In genomic region chr1:6446665-6447015, GRCh38 we compare ENCODE assay signal across 13 cellular contexts. TPM values are rescaled to one million over a fixed set of nuclear protein-coding genes. Genes with fewer than 3 reads are reported as not detected.
DNase-seq lines count a peak whose midpoint lies in the region; ATAC-seq and TF ChIP-seq lines count a peak whose summit lies in the region.
"Had no signal": no experiment of that assay in that cellular context is flagged by ENCODE, and none has a peak within 500 bp of the region (broad histone marks: within the 10 kb centered on the region; RNA-seq: fewer than 3 reads in every experiment).

No MANE protein-coding gene starts in this region.

- CTCF ChIA-PET in WTC11 (lab: Charles Lee): interaction anchor here (0.7 to 6.4 kb wide), 11 partner anchors 8 to 99 kb away, joined by 3 to 85 read pairs (median 6); partner anchors contain the start of gene HES2

- H3K4me1 Mint-ChIP-seq in WTC11: peaks cover 33% of the 10 kb centered on the region
- peaks cover 9% of the 10 kb centered on the region for H3K4me1 Mint-ChIP-seq in activated T-helper 2 cell treated with anti-CD3 and anti-CD28 coated beads, Interferon-gamma antibody, Interleukin-2, Interleukin-4, amounts not matched to agents 10 μg/mL and 5 μg/mL and 100 μg/mL, durations not matched to agents 14 hours and 24 hours and 36 hours (ENCODE audit: low read depth)

- H3K4me3 ChIP-seq in mesendoderm (ENCODE audit: low read length) (no peak overlapping the region), lower leg skin (ENCODE audit: low read depth, poor library complexity, severe bottlenecking) (no peak overlapping the region)

- H3K27ac ChIP-seq in mesendoderm (ENCODE audit: low read depth, low read length): no peak overlapping the region

- no peaks in the 10 kb centered on the region for H3K9me3 ChIP-seq in ES-I3 (ENCODE audit: control insufficient read depth, insufficient read depth, low read length)

- H3K36me3 Mint-ChIP-seq in WTC11: no peaks in the 10 kb centered on the region
- no peaks in the 10 kb centered on the region for H3K36me3 Mint-ChIP-seq in activated T-helper 2 cell treated with anti-CD3 and anti-CD28 coated beads, Interferon-gamma antibody, Interleukin-2, Interleukin-4, amounts not matched to agents 10 μg/mL and 5 μg/mL and 100 μg/mL, durations not matched to agents 14 hours and 24 hours and 36 hours (ENCODE audit: low read depth)
- H3K36me3 Mint-ChIP-seq: activated CD4-positive, alpha-beta memory T cell treated with anti-CD3 and anti-CD28 coated beads for 36 hours had no signal

- H3K79me1 ChIP-seq in mesendoderm (ENCODE audit: low read length): no peaks in the 10 kb centered on the region

- DNase-seq in WTC11 (ENCODE audit: low spot score) (no peak), mesendoderm (no peak), lower leg skin (ENCODE audit: low spot score in 2 of 2) (no peak)
- no peak for DNase-seq in activated T-helper 2 cell treated with anti-CD3 and anti-CD28 coated beads, Interferon-gamma antibody, Interleukin-2, Interleukin-4, amounts not matched to agents 10 μg/mL and 5 μg/mL and 100 μg/mL, durations not matched to agents 14 hours and 24 hours and 36 hours (ENCODE audit: low spot score)
- DNase-seq: activated CD4-positive, alpha-beta memory T cell treated with anti-CD3 and anti-CD28 coated beads for 36 hours; aorta; dermis blood vessel endothelial cell; HFFc6; NCI-H2029 treated with DMSO at 0.1 percent for 48 hours; stimulated activated CD4-positive, alpha-beta T cell treated with anti-CD3 and anti-CD28 coated beads, Interleukin-2, amount 100 ng/mL, for 24 hours had no signal

- no peak overlapping the region for H2BK5ac ChIP-seq in mesendoderm (ENCODE audit: low read length)

- H4K8ac ChIP-seq in mesendoderm (ENCODE audit: low read depth, low read length): no peak overlapping the region

- peaks cover 8% of the 10 kb centered on the region for H3K27me3 Mint-ChIP-seq in WTC11 (ENCODE audit: low read depth)
- peaks cover 37% of the 10 kb centered on the region for H3K27me3 Mint-ChIP-seq in activated T-helper 2 cell treated with anti-CD3 and anti-CD28 coated beads, Interferon-gamma antibody, Interleukin-2, Interleukin-4, amounts not matched to agents 10 μg/mL and 5 μg/mL and 100 μg/mL, durations not matched to agents 14 hours and 24 hours and 36 hours (ENCODE audit: low read depth)

- peak overlapping the region; percentile 41 for H3K4me2 ChIP-seq in mesendoderm (ENCODE audit: low read length)

- peak overlapping the region; percentile 75 for H3K4me3 Mint-ChIP-seq in WTC11
- no peak overlapping the region for H3K4me3 Mint-ChIP-seq in activated T-helper 2 cell treated with anti-CD3 and anti-CD28 coated beads, Interferon-gamma antibody, Interleukin-2, Interleukin-4, amounts not matched to agents 10 μg/mL and 5 μg/mL and 100 μg/mL, durations not matched to agents 14 hours and 24 hours and 36 hours (ENCODE audit: low read depth)
- H3K4me3 Mint-ChIP-seq: activated CD4-positive, alpha-beta memory T cell treated with anti-CD3 and anti-CD28 coated beads for 36 hours; HFFc6 had no signal

- TF ChIP-seq POLR2A in lower leg skin (IDR thresholded peaks at IDR 0.05): no peak

- POLR2A ChIA-PET in WTC11 (lab: Charles Lee): no interaction called here

- H3K4me1 ChIP-seq in ES-I3 (ENCODE audit: insufficient read depth, low read length): peaks cover 13% of the 10 kb centered on the region; the same call in 1 of the 2 replicates
- no peaks in the 10 kb centered on the region for H3K4me1 ChIP-seq in mesendoderm (ENCODE audit: control insufficient read depth, low read depth, low read length)

- H3K36me3 ChIP-seq in ES-I3 (ENCODE audit: insufficient read depth, low read length) (no peaks in the 10 kb centered on the region), mesendoderm (ENCODE audit: control insufficient read depth, insufficient read depth, low read length) (no peaks in the 10 kb centered on the region)

- no peak overlapping the region for H3K4ac ChIP-seq in mesendoderm (ENCODE audit: low read depth, low read length)

- H3K9ac ChIP-seq in ES-I3 (ENCODE audit: low read depth, low read length) (peak overlapping the region; percentile 45; the same call in 1 of the 2 replicates), mesendoderm (ENCODE audit: low read length) (peak overlapping the region; percentile 44)

- intact Hi-C loops in lower leg skin (cut with DNase I; ENCODE audit: low total_unique reads): no loop called here
- intact Hi-C loops in activated T-helper 2 cell treated with anti-CD3 and anti-CD28 coated beads, Interferon-gamma antibody, Interleukin-2, Interleukin-4, amounts not matched to agents 10 μg/mL and 5 μg/mL and 100 μg/mL, durations not matched to agents 14 hours and 24 hours and 36 hours (cut with micrococcal nuclease): no loop called here

- H2AK5ac ChIP-seq in mesendoderm (ENCODE audit: low read length): no peak overlapping the region

- H3K27ac Mint-ChIP-seq in WTC11: no peak overlapping the region
- no peak overlapping the region for H3K27ac Mint-ChIP-seq in activated T-helper 2 cell treated with anti-CD3 and anti-CD28 coated beads, Interferon-gamma antibody, Interleukin-2, Interleukin-4, amounts not matched to agents 10 μg/mL and 5 μg/mL and 100 μg/mL, durations not matched to agents 14 hours and 24 hours and 36 hours
- H3K27ac Mint-ChIP-seq: activated CD4-positive, alpha-beta memory T cell treated with anti-CD3 and anti-CD28 coated beads for 36 hours; HFFc6 had no signal

- H3K23ac ChIP-seq in mesendoderm (ENCODE audit: low read length): no peak overlapping the region

- H2BK120ac ChIP-seq in mesendoderm (ENCODE audit: low read depth, low read length): no peak overlapping the region

- no peak overlapping the region for H4K5ac ChIP-seq in mesendoderm (ENCODE audit: low read length)

- no peaks in the 10 kb centered on the region for H3K79me2 ChIP-seq in mesendoderm (ENCODE audit: control insufficient read depth, insufficient read depth, low read length)

- H3K9me3 Mint-ChIP-seq in WTC11: no peaks in the 10 kb centered on the region
- H3K9me3 Mint-ChIP-seq in activated T-helper 2 cell treated with anti-CD3 and anti-CD28 coated beads, Interferon-gamma antibody, Interleukin-2, Interleukin-4, amounts not matched to agents 10 μg/mL and 5 μg/mL and 100 μg/mL, durations not matched to agents 14 hours and 24 hours and 36 hours: no peaks in the 10 kb centered on the region
- H3K9me3 Mint-ChIP-seq: activated CD4-positive, alpha-beta memory T cell treated with anti-CD3 and anti-CD28 coated beads for 36 hours; HFFc6 had no signal

- no peaks in the 10 kb centered on the region for H3K27me3 ChIP-seq in mesendoderm (ENCODE audit: insufficient read depth, low read length, poor library complexity)

- TF ChIP-seq CTCF in WTC11 (IDR thresholded peaks at IDR 0.05): no peak
- no peak for TF ChIP-seq CTCF in lower leg skin (IDR thresholded peaks at IDR 0.05)

- H2BK15ac ChIP-seq in mesendoderm (replicated peaks; ENCODE audit: low read depth): no peak overlapping the region

- ATAC-seq in WTC11 (no peak), GM18907 (IDR thresholded peaks at IDR 0.05; ENCODE audit: unreplicated experiment) (no peak)
- ATAC-seq: Right ventricle myocardium inferior had no signal

- WGBS in mesendoderm (ENCODE audit: extremely low coverage, insufficient coverage, low lambda C conversion rate): no CpG with 5 or more reads among the region's 4 CpGs
- 63 to 79% methylated on average over 3 to 4 of the region's 4 CpGs for WGBS in lower leg skin, 2 donors

- H3K56ac ChIP-seq in mesendoderm (ENCODE audit: low read length): peak overlapping the region; percentile 74

- H3K18ac ChIP-seq in mesendoderm (ENCODE audit: low read length): no peak overlapping the region

TF ChIP-seq in WTC11, 78 proteins besides CTCF, POLR2A, EP300 and RAD21 (continues in another document):
- no peak for TF ChIP-seq TCF7 (CRISPR knock-in tag; IDR thresholded peaks at IDR 0.05; ENCODE audit: low read depth)
- TF ChIP-seq ZNF396 (CRISPR knock-in tag; IDR thresholded peaks at IDR 0.05; ENCODE audit: borderline replicate concordance): no peak
- TF ChIP-seq TEAD4 (CRISPR knock-in tag; IDR thresholded peaks at IDR 0.05): no peak
- no peak for TF ChIP-seq GABPB1 (CRISPR knock-in tag; IDR thresholded peaks at IDR 0.05)
- TF ChIP-seq SMAD3 (CRISPR knock-in tag; IDR thresholded peaks at IDR 0.05; ENCODE audit: borderline replicate concordance): no peak
- TF ChIP-seq RORB (CRISPR knock-in tag; IDR thresholded peaks at IDR 0.05): no peak

RNA-seq across cellular contexts. Expression of gene TNFRSF25, which starts 19.3 kb away (rescaled TPM):
- total RNA-seq in WTC11 (2021) (19.5 to 26.1 TPM (median 22.6 TPM) in 3 replicates), lower leg skin (100 to 1,000 TPM in 1 of 4 donors, 10 to 100 TPM in 3; 53.7 to 168 (median 75.7) TPM)
- polyA plus RNA-seq in mesendoderm (2013, experiment 1 of 2): 4.0 TPM
- 3.9 TPM for polyA plus RNA-seq in mesendoderm (2013, experiment 2 of 2)
- 88.0 and 89.7 TPM in 2 replicates for total RNA-seq in activated T-helper 2 cell treated with anti-CD3 and anti-CD28 coated beads, Interferon-gamma antibody, Interleukin-2, Interleukin-4, amounts not matched to agents 10 μg/mL and 5 μg/mL and 100 μg/mL, durations not matched to agents 14 hours and 24 hours and 36 hours

RNA-seq across cellular contexts. Expression of gene ESPN, which starts 22.1 kb away (rescaled TPM):
- 46.1 to 70.3 TPM (median 68.1 TPM) in 3 replicates for total RNA-seq in WTC11 (2021)
- 5.0 TPM for polyA plus RNA-seq in mesendoderm (2013, experiment 1 of 2)
- polyA plus RNA-seq in mesendoderm (2013, experiment 2 of 2): 4.9 TPM
- 10 to 100 TPM; 27.5 to 64.3 (median 30.3) TPM for total RNA-seq in lower leg skin
- total RNA-seq in activated T-helper 2 cell treated with anti-CD3 and anti-CD28 coated beads, Interferon-gamma antibody, Interleukin-2, Interleukin-4, amounts not matched to agents 10 μg/mL and 5 μg/mL and 100 μg/mL, durations not matched to agents 14 hours and 24 hours and 36 hours: 0.87 and 1.0 TPM in 2 replicates
- total RNA-seq: HFFc6 had no signal

RNA-seq across cellular contexts. Expression of gene HES2, which starts 26.9 kb away (rescaled TPM):
- total RNA-seq in WTC11 (2021) (1.9 to 2.7 TPM (median 1.9 TPM) in 3 replicates), lower leg skin (10 to 100 TPM; 15.4 to 47.7 (median 35.8) TPM)
- polyA plus RNA-seq in mesendoderm (2013, experiment 1 of 2): 0.13 TPM
- polyA plus RNA-seq in mesendoderm (2013, experiment 2 of 2): 0.14 TPM
- total RNA-seq in activated T-helper 2 cell treated with anti-CD3 and anti-CD28 coated beads, Interferon-gamma antibody, Interleukin-2, Interleukin-4, amounts not matched to agents 10 μg/mL and 5 μg/mL and 100 μg/mL, durations not matched to agents 14 hours and 24 hours and 36 hours: 0.21 and 0.51 TPM in 2 replicates
- total RNA-seq: Right ventricle myocardium inferior had no signal

RNA-seq across cellular contexts. Expression of gene PLEKHG5, which starts 44.8 kb away (rescaled TPM):
- total RNA-seq in WTC11 (2021) (27.5 to 32.0 TPM (median 30.8 TPM) in 3 replicates), lower leg skin (100 to 1,000 TPM in 2 of 4 donors, 10 to 100 TPM in 2; 72.5 to 170 (median 99.8) TPM)
- 5.0 TPM for polyA plus RNA-seq in mesendoderm (2013, experiment 1 of 2)
- polyA plus RNA-seq in mesendoderm (2013, experiment 2 of 2): 5.0 TPM
- total RNA-seq in activated T-helper 2 cell treated with anti-CD3 and anti-CD28 coated beads, Interferon-gamma antibody, Interleukin-2, Interleukin-4, amounts not matched to agents 10 μg/mL and 5 μg/mL and 100 μg/mL, durations not matched to agents 14 hours and 24 hours and 36 hours: 1.1 and 1.6 TPM in 2 replicates

RNA-seq across cellular contexts. Expression of gene ACOT7, which starts 53.1 kb away (rescaled TPM):
- 133 to 151 TPM (median 137 TPM) in 3 replicates for total RNA-seq in WTC11 (2021)
- polyA plus RNA-seq in mesendoderm (2013, experiment 1 of 2): 101 TPM
- 108 TPM for polyA plus RNA-seq in mesendoderm (2013, experiment 2 of 2)
- 10 to 100 TPM; 21.1 to 27.7 (median 24.6) TPM for total RNA-seq in lower leg skin
- total RNA-seq in activated T-helper 2 cell treated with anti-CD3 and anti-CD28 coated beads, Interferon-gamma antibody, Interleukin-2, Interleukin-4, amounts not matched to agents 10 μg/mL and 5 μg/mL and 100 μg/mL, durations not matched to agents 14 hours and 24 hours and 36 hours: 128 and 132 TPM in 2 replicates

Comparison
In these comparisons a context has a peak if more than half of its experiments do, and no peak if none do; other contexts are left out.
1. RNA of gene ESPN, which starts 22.1 kb away (total RNA-seq): 46.1 to 70.3 TPM in WTC11 and 27.5 to 64.3 TPM in lower leg skin; 0.87 to 1.0 TPM in activated T-helper 2 cell treated with anti-CD3 and anti-CD28 coated beads, Interferon-gamma antibody, Interleukin-2, Interleukin-4, amounts not matched to agents 10 μg/mL and 5 μg/mL and 100 μg/mL, durations not matched to agents 14 hours and 24 hours and 36 hours; every median in the first group is over 10 times any median in the second.